10 cellular contexts compared by ENCODE assay signal in the genomic region with DNA sequence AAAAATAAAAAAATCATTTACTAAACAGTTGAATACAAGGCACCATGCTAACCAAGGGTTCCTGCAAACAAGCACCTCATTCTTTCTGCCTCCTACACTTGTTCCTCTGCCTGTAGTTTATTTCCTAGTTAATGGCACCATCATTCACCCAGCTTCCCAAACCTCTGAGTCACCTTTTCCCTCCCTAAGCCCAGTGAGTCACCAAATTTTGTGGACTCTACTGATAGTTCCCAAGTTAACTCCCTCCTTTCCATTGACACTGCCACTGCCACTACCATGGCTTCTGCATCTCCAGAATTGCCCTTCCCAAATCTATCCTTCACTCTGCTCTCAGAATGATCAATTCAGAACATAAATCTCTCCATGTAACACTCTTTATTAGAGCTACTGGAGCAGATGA. TPM values are rescaled to one million over a fixed set of nuclear protein-coding genes. Genes with fewer than 3 reads are reported as not detected.
DNase-seq lines count a peak whose midpoint lies in the region; ATAC-seq, FAIRE-seq and TF ChIP-seq lines count a peak whose summit lies in the region.
"Had no signal": no experiment of that assay in that cellular context is flagged by ENCODE, and none has a peak within 500 bp of the region (broad histone marks: within the 10 kb centered on the region; RNA-seq: fewer than 3 reads in every experiment).

No MANE protein-coding gene starts in this region.

- H3K27me3 Mint-ChIP-seq in CD8-positive, alpha-beta T cell (ENCODE audit: low read depth): peaks cover 2% of the 10 kb centered on the region
- peaks cover 2% of the 10 kb centered on the region for H3K27me3 Mint-ChIP-seq in endodermal cell (ENCODE audit: insufficient read depth)
- H3K27me3 Mint-ChIP-seq: activated naive CD8-positive, alpha-beta T cell treated with anti-CD3 and anti-CD28 coated beads, Interleukin-2, amount 10 ng/mL, durations not matched to agents 7 days and 5 days had no signal

- H3K27me3 ChIP-seq in CD8-positive, alpha-beta T cell (ENCODE audit: insufficient read depth, low read length): no peaks in the 10 kb centered on the region
- H3K27me3 ChIP-seq in endodermal cell (ENCODE audit: control insufficient read depth, insufficient read depth, low read length, poor library complexity, severe bottlenecking): no peaks in the 10 kb centered on the region

- no peak for TF ChIP-seq CTCF in A549 (IDR thresholded peaks at IDR 0.05)
- TF ChIP-seq CTCF in CD8-positive, alpha-beta T cell (IDR thresholded peaks at IDR 0.05): no peak
- no peak for TF ChIP-seq CTCF in endodermal cell (conservative IDR thresholded peaks at IDR 0.05)

- DNase-seq in A549 (ENCODE audit: low read depth in 1 of 2, low spot score in 1 of 2) (peak; percentile 68 to 72), HS-27A (ENCODE audit: low read depth) (peak; percentile 73), amniotic stem cell (lab: John Stamatoyannopoulos, UW) (peak; percentile 48), endodermal cell (no peak), mucosa of gallbladder (ENCODE audit: low spot score) (no peak)
- no peak for DNase-seq in CD8-positive, alpha-beta T cell
- no peak for DNase-seq in activated CD8-positive, alpha-beta memory T cell treated with anti-CD3 and anti-CD28 coated beads, Interleukin-2, amount 50 U/mL, for 48 hours
- DNase-seq: activated naive CD8-positive, alpha-beta T cell treated with anti-CD3 and anti-CD28 coated beads, Interleukin-2, amount 10 ng/mL, durations not matched to agents 7 days and 5 days had no signal

- H3K4me3 ChIP-seq in A549 (no peak overlapping the region), endodermal cell (ENCODE audit: low read length) (no peak overlapping the region)
- no peak overlapping the region for H3K4me3 ChIP-seq in CD8-positive, alpha-beta T cell (ENCODE audit: low read depth, low read length)

- H3K4me1 ChIP-seq in A549 (peaks cover 23% of the 10 kb centered on the region), endodermal cell (ENCODE audit: control insufficient read depth, insufficient read depth, low read length) (no peaks in the 10 kb centered on the region)
- no peaks in the 10 kb centered on the region for H3K4me1 ChIP-seq in CD8-positive, alpha-beta T cell (ENCODE audit: insufficient read depth, low read length)

- H3K4me3 Mint-ChIP-seq in CD8-positive, alpha-beta T cell: no peak overlapping the region
- H3K4me3 Mint-ChIP-seq in endodermal cell: no peak overlapping the region
- H3K4me3 Mint-ChIP-seq: activated naive CD8-positive, alpha-beta T cell treated with anti-CD3 and anti-CD28 coated beads, Interleukin-2, amount 10 ng/mL, durations not matched to agents 7 days and 5 days had no signal

- CTCF ChIA-PET in A549 (lab: Yijun Ruan, JAX): interaction anchor here (0.6 to 1.7 kb wide), 4 partner anchors 21 to 553 kb away, joined by 3 to 5 read pairs (median 3); no protein-coding TSS in a partner anchor
- CTCF ChIA-PET in CD8-positive, alpha-beta T cell (lab: Charles Lee): no interaction called here

- ATAC-seq in A549: peak; percentile 91 to 95
- ATAC-seq in CD8-positive, alpha-beta T cell: no peak

- H3K4me1 Mint-ChIP-seq in CD8-positive, alpha-beta T cell (ENCODE audit: low read depth): peaks cover 6% of the 10 kb centered on the region
- H3K4me1 Mint-ChIP-seq in endodermal cell: peaks cover 3% of the 10 kb centered on the region

- no peaks in the 10 kb centered on the region for H3K36me3 Mint-ChIP-seq in CD8-positive, alpha-beta T cell
- H3K36me3 Mint-ChIP-seq in endodermal cell (ENCODE audit: low read depth): no peaks in the 10 kb centered on the region

- peak overlapping the region; percentile 59 for H3K4me2 ChIP-seq in A549

- H3K27ac ChIP-seq in A549 (peak overlapping the region; percentile 16 to 69; a peak in 5 of 6 replicates), endodermal cell (ENCODE audit: low read depth, low read length) (no peak overlapping the region)
- H3K27ac ChIP-seq in CD8-positive, alpha-beta T cell (ENCODE audit: low read depth, low read length): no peak overlapping the region
- H3K27ac ChIP-seq: VCaP had no signal

- H3K9me3 ChIP-seq in A549: no peaks in the 10 kb centered on the region
- no peaks in the 10 kb centered on the region for H3K9me3 ChIP-seq in CD8-positive, alpha-beta T cell (ENCODE audit: low read length)
- H3K9me3 ChIP-seq in endodermal cell (ENCODE audit: control insufficient read depth, low read length): no peaks in the 10 kb centered on the region

- no peak for TF ChIP-seq POLR2A in A549 (IDR thresholded peaks at IDR 0.05; ENCODE audit: low read length)

- intact Hi-C loops in CD8-positive, alpha-beta T cell (cut with DNase I, micrococcal nuclease): no loop called here

- peak in 1 of 2 experiments; percentile 11; a peak in 1 of 5 replicates for TF ChIP-seq RAD21 in A549 (conservative IDR thresholded peaks at IDR 0.05 in 1 of 2, IDR thresholded peaks at IDR 0.05 in 1 of 2)

- no peak overlapping the region for H3K27ac Mint-ChIP-seq in CD8-positive, alpha-beta T cell
- no peak overlapping the region for H3K27ac Mint-ChIP-seq in endodermal cell
- H3K27ac Mint-ChIP-seq: activated naive CD8-positive, alpha-beta T cell treated with anti-CD3 and anti-CD28 coated beads, Interleukin-2, amount 10 ng/mL, durations not matched to agents 7 days and 5 days had no signal

- FAIRE-seq in A549 (lab: Jason Lieb, UNC) (peak; percentile 32), islet of Langerhans (lab: Jason Lieb, UNC) (peak; percentile 30)

- H3K9ac ChIP-seq in endodermal cell (ENCODE audit: extremely low read depth, low read length, poor library complexity, severe bottlenecking): no peak overlapping the region

- no peaks in the 10 kb centered on the region for H3K9me3 Mint-ChIP-seq in CD8-positive, alpha-beta T cell
- no peaks in the 10 kb centered on the region for H3K9me3 Mint-ChIP-seq in endodermal cell
- H3K9me3 Mint-ChIP-seq: activated naive CD8-positive, alpha-beta T cell treated with anti-CD3 and anti-CD28 coated beads, Interleukin-2, amount 10 ng/mL, durations not matched to agents 7 days and 5 days had no signal

- no peak for TF ChIP-seq EP300 in A549 (IDR thresholded peaks at IDR 0.05)

- POLR2A ChIA-PET in A549 (lab: Yijun Ruan, JAX): interaction anchor here (1.1 kb wide), 1 partner anchor 54 kb away, joined by 5 read pairs; a partner anchor contains a TSS
- POLR2A ChIA-PET in CD8-positive, alpha-beta T cell (lab: Charles Lee): interaction anchor here (0.6 kb wide), 1 partner anchor 1963 kb away, joined by 3 read pairs; no protein-coding TSS in a partner anchor

- no peaks in the 10 kb centered on the region for H3K36me3 ChIP-seq in CD8-positive, alpha-beta T cell (ENCODE audit: insufficient read depth, low read length)
- no peaks in the 10 kb centered on the region for H3K36me3 ChIP-seq in endodermal cell (ENCODE audit: control insufficient read depth, insufficient read depth, low read length)

TF ChIP-seq in A549, 52 proteins besides CTCF, POLR2A, EP300 and RAD21:
- peak; percentile 58; the same call in 1 of the 2 replicates for TF ChIP-seq JUNB (IDR thresholded peaks at IDR 0.05)
- TF ChIP-seq FOSL2 (IDR thresholded peaks at IDR 0.05): peak; percentile 87
- TF ChIP-seq FOSL2 (CRISPR knock-in tag; IDR thresholded peaks at IDR 0.05): peak; percentile 94
- TF ChIP-seq CEBPB (IDR thresholded peaks at IDR 0.05): no peak
- no peak for TF ChIP-seq ZSCAN20 (CRISPR knock-in tag; IDR thresholded peaks at IDR 0.05)
- TF ChIP-seq, protein P1, sequence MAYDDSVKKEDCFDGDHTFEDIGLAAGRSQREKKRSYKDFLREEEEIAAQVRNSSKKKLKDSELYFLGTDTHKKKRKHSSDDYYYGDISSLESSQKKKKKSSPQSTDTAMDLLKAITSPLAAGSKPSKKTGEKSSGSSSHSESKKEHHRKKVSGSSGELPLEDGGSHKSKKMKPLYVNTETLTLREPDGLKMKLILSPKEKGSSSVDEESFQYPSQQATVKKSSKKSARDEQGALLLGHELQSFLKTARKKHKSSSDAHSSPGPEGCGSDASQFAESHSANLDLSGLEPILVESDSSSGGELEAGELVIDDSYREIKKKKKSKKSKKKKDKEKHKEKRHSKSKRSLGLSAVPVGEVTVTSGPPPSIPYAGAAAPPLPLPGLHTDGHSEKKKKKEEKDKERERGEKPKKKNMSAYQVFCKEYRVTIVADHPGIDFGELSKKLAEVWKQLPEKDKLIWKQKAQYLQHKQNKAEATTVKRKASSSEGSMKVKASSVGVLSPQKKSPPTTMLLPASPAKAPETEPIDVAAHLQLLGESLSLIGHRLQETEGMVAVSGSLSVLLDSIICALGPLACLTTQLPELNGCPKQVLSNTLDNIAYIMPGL (CRISPR knock-in tag; IDR thresholded peaks at IDR 0.05; ENCODE audit: borderline replicate concordance): no peak
- TF ChIP-seq, protein P2, sequence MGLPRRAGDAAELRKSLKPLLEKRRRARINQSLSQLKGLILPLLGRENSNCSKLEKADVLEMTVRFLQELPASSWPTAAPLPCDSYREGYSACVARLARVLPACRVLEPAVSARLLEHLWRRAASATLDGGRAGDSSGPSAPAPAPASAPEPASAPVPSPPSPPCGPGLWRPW (IDR thresholded peaks at IDR 0.05): no peak
- no peak for TF ChIP-seq EHF (CRISPR knock-in tag; IDR thresholded peaks at IDR 0.05)
- TF ChIP-seq, protein P3, sequence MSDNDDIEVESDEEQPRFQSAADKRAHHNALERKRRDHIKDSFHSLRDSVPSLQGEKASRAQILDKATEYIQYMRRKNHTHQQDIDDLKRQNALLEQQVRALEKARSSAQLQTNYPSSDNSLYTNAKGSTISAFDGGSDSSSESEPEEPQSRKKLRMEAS (IDR thresholded peaks at IDR 0.05): peak; percentile 44; the same call in 1 of the 2 replicates

RNA-seq across cellular contexts. Expression of a gene that starts 2.0 kb away (rescaled TPM):
- polyA plus RNA-seq in A549 (2011; rRNA removed) (not detected in 2 replicates), A549 (2017; fragmentation: RNase III; extraction: RNeasy Plus Mini Kit Qiagen cat#74134 plus additional on column Dnase treatment) (0.12 TPM in 1 of 3 replicates, not detected in the others)
- polyA plus RNA-seq in A549 (2012; cell fraction: cytosol; rRNA removed): 0.01 TPM in 1 of 2 replicates, not detected in the other
- polyA plus RNA-seq in A549 (2012; cell fraction: nucleus; rRNA removed): 0.06 and 0.13 TPM in 2 replicates
- not detected in 2 replicates for polyA minus RNA-seq in A549 (2011; rRNA and poly(A)+ RNA removed)
- total RNA-seq in CD8-positive, alpha-beta T cell: not detected
- total RNA-seq in endodermal cell (not detected), mucosa of gallbladder (0.17 TPM)
- polyA plus RNA-seq in endodermal cell (2013, experiment 1 of 2): 0.82 TPM
- polyA plus RNA-seq in endodermal cell (2013, experiment 2 of 2): 0.33 TPM
- total RNA-seq: activated naive CD8-positive, alpha-beta T cell treated with anti-CD3 and anti-CD28 coated beads, Interleukin-2, amount 10 ng/mL, durations not matched to agents 7 days and 5 days had no signal

RNA-seq across cellular contexts. Expression of a gene that starts 54.0 kb away (rescaled TPM):
- polyA plus RNA-seq in A549 (2011; rRNA removed): 25.2 and 32.6 TPM in 2 replicates
- polyA plus RNA-seq in A549 (2012; cell fraction: cytosol; rRNA removed): 7.0 and 7.3 TPM in 2 replicates
- 5.7 and 7.3 TPM in 2 replicates for polyA plus RNA-seq in A549 (2012; cell fraction: nucleus; rRNA removed)
- polyA plus RNA-seq in A549 (2017; fragmentation: RNase III; extraction: RNeasy Plus Mini Kit Qiagen cat#74134 plus additional on column Dnase treatment): 23.4 to 26.8 TPM (median 26.6 TPM) in 3 replicates
- polyA minus RNA-seq in A549 (2011; rRNA and poly(A)+ RNA removed): 14.7 and 15.7 TPM in 2 replicates
- 10 to 100 TPM; 13.9 to 15.9 TPM for total RNA-seq in CD8-positive, alpha-beta T cell
- total RNA-seq in endodermal cell: 10 to 100 TPM; 26.0 to 29.6 TPM
- 21.4 TPM for polyA plus RNA-seq in endodermal cell (2013, experiment 1 of 2)
- 20.3 TPM for polyA plus RNA-seq in endodermal cell (2013, experiment 2 of 2)
- total RNA-seq in mucosa of gallbladder: 31.6 TPM

Comparison
In these comparisons a context has a peak if more than half of its experiments do, and no peak if none do; other contexts are left out.
1. DNase-seq: peak in A549 (2 of 2), HS-27A (single experiment) and amniotic stem cell (single experiment); none in CD8-positive, alpha-beta T cell (0 of 7), endodermal cell (single experiment), mucosa of gallbladder (single experiment) and activated CD8-positive, alpha-beta memory T cell treated with anti-CD3 and anti-CD28 coated beads, Interleukin-2, amount 50 U/mL, for 48 hours (single experiment).
2. H3K27ac ChIP-seq: peak in A549 (2 of 2); none in CD8-positive, alpha-beta T cell (single experiment) and endodermal cell (single experiment).